In the genomic region with DNA sequence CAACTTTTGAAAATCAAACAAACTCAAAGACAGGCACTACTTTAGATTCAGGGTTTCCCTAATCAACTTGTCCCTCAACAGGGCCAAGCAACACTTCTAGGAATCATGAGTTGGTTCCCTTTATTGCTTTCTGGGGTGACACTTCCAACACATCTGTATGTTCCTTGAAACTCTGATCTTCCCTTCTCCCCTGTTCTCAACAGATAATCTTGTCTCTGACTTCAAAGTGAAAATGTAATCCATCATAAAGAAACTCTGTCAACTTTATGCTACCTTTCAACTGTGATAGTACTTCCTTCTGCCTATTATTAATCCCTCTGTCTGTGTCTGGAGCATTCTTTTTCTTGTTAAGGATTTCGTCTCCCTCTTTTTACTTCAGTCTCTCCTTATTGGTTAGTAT, we compare ENCODE assay signal across 29 cellular contexts.
"Had no signal": no experiment of that assay in that cellular context is flagged by ENCODE, and none has a peak within 500 bp of the region (broad histone marks: within the 10 kb centered on the region; RNA-seq: fewer than 3 reads in every experiment).

No MANE protein-coding gene starts in this region.

- ATAC-seq: effector memory CD8-positive, alpha-beta T cell; esophagus mucosa; foreskin keratinocyte; gastrocnemius medialis; gastroesophageal sphincter; heart left ventricle; heart right ventricle had no signal

- H3K27me3 ChIP-seq: colonic mucosa, dorsolateral prefrontal cortex, esophagus muscularis mucosa, esophagus squamous epithelium, gastrocnemius medialis, gastroesophageal sphincter, heart left ventricle, heart right ventricle had no signal

- H3K4me3 Mint-ChIP-seq: dendritic cell treated with granulocyte-macrophage colony-stimulating factor and Interleukin-4, amounts not matched to agents 40 ng/mL and 50 ng/mL, for 4 days; effector memory CD8-positive, alpha-beta T cell; endodermal cell had no signal

- H3K9me3 Mint-ChIP-seq: dendritic cell treated with granulocyte-macrophage colony-stimulating factor and Interleukin-4, amounts not matched to agents 40 ng/mL and 50 ng/mL, for 4 days; endodermal cell had no signal

- DNase-seq: colonic mucosa; cortex of kidney; dermis blood vessel endothelial cell; dorsolateral prefrontal cortex; effector CD4-positive, alpha-beta T cell; effector CD8-positive, alpha-beta T cell; effector memory CD4-positive, alpha-beta T cell; effector memory CD8-positive, alpha-beta T cell; endodermal cell; erythroblast; esophagus squamous epithelium; foreskin fibroblast; foreskin keratinocyte; foreskin melanocyte; gastrocnemius medialis; glutamatergic neuron; head of caudate nucleus; heart left ventricle; heart right ventricle had no signal

- H3K4me1 ChIP-seq: colonic mucosa, esophagus muscularis mucosa, esophagus squamous epithelium, foreskin keratinocyte, gastrocnemius medialis, gastroesophageal sphincter, heart right ventricle had no signal

- H3K4me3 ChIP-seq: colonic mucosa, coronary artery, dorsolateral prefrontal cortex, esophagus muscularis mucosa, esophagus squamous epithelium, gastrocnemius medialis, gastroesophageal sphincter, heart left ventricle, heart right ventricle had no signal

- H3K27me3 Mint-ChIP-seq: dendritic cell treated with granulocyte-macrophage colony-stimulating factor and Interleukin-4, amounts not matched to agents 40 ng/mL and 50 ng/mL, for 4 days; effector memory CD8-positive, alpha-beta T cell had no signal

- FAIRE-seq: colon, endometrium, endothelial cell of umbilical vein, frontal cortex had no signal

- H3K36me3 ChIP-seq: colonic mucosa, esophagus muscularis mucosa, esophagus squamous epithelium, gastrocnemius medialis, gastroesophageal sphincter, heart left ventricle, heart right ventricle had no signal

- H3K27ac Mint-ChIP-seq: dendritic cell treated with granulocyte-macrophage colony-stimulating factor and Interleukin-4, amounts not matched to agents 40 ng/mL and 50 ng/mL, for 4 days; effector memory CD8-positive, alpha-beta T cell; endodermal cell had no signal

- H3K27ac ChIP-seq: colonic mucosa, coronary artery, dorsolateral prefrontal cortex, epithelial cell of prostate, esophagus muscularis mucosa, esophagus squamous epithelium, foreskin keratinocyte, gastrocnemius medialis, gastroesophageal sphincter, heart left ventricle, heart right ventricle had no signal

- H3K9me3 ChIP-seq: colonic mucosa, esophagus muscularis mucosa, esophagus squamous epithelium, gastrocnemius medialis, gastroesophageal sphincter, heart left ventricle, heart right ventricle had no signal
